In the genomic region with DNA sequence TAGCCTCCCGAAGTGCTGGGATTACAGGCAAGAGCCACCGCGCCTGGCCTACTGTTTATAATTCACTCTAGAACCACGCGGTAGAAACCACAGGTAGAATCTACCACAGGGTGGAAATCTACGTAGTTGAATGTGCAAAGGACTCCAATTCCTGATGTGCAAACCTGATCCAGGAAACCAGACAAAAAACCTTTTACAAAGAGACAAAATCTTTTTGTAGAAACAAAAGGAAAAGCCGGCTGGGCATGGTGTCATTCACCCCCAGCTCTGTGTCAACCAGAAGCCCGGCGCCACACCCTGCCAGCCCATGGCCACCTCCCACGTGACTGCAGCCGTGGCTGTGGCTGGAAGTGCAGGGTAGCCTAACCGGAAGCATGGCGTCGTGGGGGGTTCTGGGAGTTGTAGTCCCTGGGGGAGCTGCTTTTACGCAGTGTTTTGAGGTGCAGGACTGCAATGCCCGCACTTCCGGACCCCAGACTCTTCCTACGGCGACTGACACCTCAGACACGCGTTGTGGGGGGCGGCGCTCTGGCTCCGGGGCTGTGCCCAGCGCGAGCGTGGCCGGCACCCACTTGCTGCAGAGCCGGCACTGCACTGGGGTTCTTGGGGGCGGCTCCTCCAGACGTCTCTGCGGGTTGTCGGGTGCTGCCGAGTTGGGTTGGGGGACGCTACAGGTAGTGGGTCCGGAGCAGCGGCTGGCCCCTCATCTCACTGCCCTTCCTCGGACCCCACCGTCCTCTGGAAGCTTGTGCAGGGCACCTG, we compare ENCODE assay signal across 8 cellular contexts. TPM values are rescaled to one million over a fixed set of nuclear protein-coding genes. Genes with fewer than 3 reads are reported as not detected.
A peak's percentile ranks its signal among the peaks of the same experiment; 100 is the strongest.
DNase-seq lines count a peak whose midpoint lies in the region; ATAC-seq and TF ChIP-seq lines count a peak whose summit lies in the region.

No MANE protein-coding gene starts in this region.

- 0 to 2% (median 1%) methylated on average over 15 to 39 of the region's 39 CpGs for WGBS in heart left ventricle, 4 donors

- peaks cover 4% of the 10 kb centered on the region for H3K4me1 ChIP-seq in adipocyte (ENCODE audit: control insufficient read depth, insufficient read depth, low read length)
- peaks cover 0 to 17% (median 4%) of the 10 kb centered on the region in 12 donors for H3K4me1 ChIP-seq in heart left ventricle

- H3F3A ChIP-seq in SU-DHL-6 (ENCODE audit: insufficient read depth) = 0 out of 2 replicates have a peak, but pooled peaks cover 6% of the 10 kb centered on the region

- peak overlapping the region; percentile 90 for H3K4me3 Mint-ChIP-seq in type B pancreatic cell

- peak overlapping the region; percentile 97 for H2AFZ ChIP-seq in SU-DHL-6 (ENCODE audit: low read depth, low read length, severe bottlenecking)

- H3K27ac Mint-ChIP-seq in type B pancreatic cell = peak overlapping the region; percentile 83

- intact Hi-C loops in heart left ventricle (cut with DNase I) = no loop called here

- H3K27me3 ChIP-seq in SU-DHL-6 (ENCODE audit: low read length) (no peaks in the 10 kb centered on the region), adipocyte (replicated peaks; ENCODE audit: control insufficient read depth, insufficient read depth, low read length) (no peaks in the 10 kb centered on the region), heart left ventricle (no peaks in the 10 kb centered on the region)

- H3K9me2 ChIP-seq in SU-DHL-6 (replicated peaks; ENCODE audit: insufficient read depth, low read length) = no peaks in the 10 kb centered on the region

- H3K27ac ChIP-seq in SU-DHL-6 (ENCODE audit: low read depth, low read length) = peak overlapping the region; percentile 54
- H3K27ac ChIP-seq in heart left ventricle = peak overlapping the region in 11 of 12 donors; percentile 5 to 90 (median 71)

- H3K36me3 ChIP-seq in SU-DHL-6 (ENCODE audit: low read length) (no peaks in the 10 kb centered on the region), adipocyte (ENCODE audit: control insufficient read depth, insufficient read depth, low read length, severe bottlenecking) (no peaks in the 10 kb centered on the region), heart left ventricle (no peaks in the 10 kb centered on the region)

- peak; percentile 94 to 97 (median 95) for DNase-seq in NCI-H1417 (lab: John Stamatoyannopoulos, UW)
- peak; percentile 97 for DNase-seq in adipocyte (ENCODE audit: low read depth)
- DNase-seq in heart left ventricle = peak; percentile 95 to 98 (median 97)
- peak; percentile 95 for DNase-seq in pons (ENCODE audit: low spot score)
- DNase-seq in type B pancreatic cell (ENCODE audit: extremely low spot score, unreplicated experiment) = peak; percentile 91

- H4K20me1 ChIP-seq in SU-DHL-6 (ENCODE audit: low read depth, low read length) = no peaks in the 10 kb centered on the region

- H3K9me3 Mint-ChIP-seq in type B pancreatic cell = no peaks in the 10 kb centered on the region

- no peaks in the 10 kb centered on the region for H3K36me3 Mint-ChIP-seq in type B pancreatic cell

- H3K4me1 Mint-ChIP-seq in type B pancreatic cell (ENCODE audit: unreplicated experiment) = peaks cover 5% of the 10 kb centered on the region

- peak overlapping the region; percentile 67 for H3K4me2 ChIP-seq in SU-DHL-6 (ENCODE audit: low read depth, low read length, poor library complexity, severe bottlenecking)

- peak in 1 of 2 donors; percentile 55 for TF ChIP-seq POLR2A in heart left ventricle (IDR thresholded peaks at IDR 0.05)

- no peaks in the 10 kb centered on the region for H3K9me3 ChIP-seq in SU-DHL-6 (ENCODE audit: insufficient read depth, low read length)
- no peaks in the 10 kb centered on the region for H3K9me3 ChIP-seq in adipocyte (ENCODE audit: control insufficient read depth, low read length)
- H3K9me3 ChIP-seq in heart left ventricle = no peaks in the 10 kb centered on the region

- no peaks in the 10 kb centered on the region for H3K79me2 ChIP-seq in SU-DHL-6 (ENCODE audit: insufficient read depth, low read length)

- H3K9ac ChIP-seq in SU-DHL-6 (ENCODE audit: low read length) = peak overlapping the region; percentile 64
- peak overlapping the region; percentile 84 for H3K9ac ChIP-seq in adipocyte (ENCODE audit: low read length)

- peak; percentile 14; the same call in 1 of the 2 replicates for TF ChIP-seq CTCF in GM12874 (IDR thresholded peaks at IDR 0.05; ENCODE audit: insufficient read depth, low read depth, low read length)
- no peak for TF ChIP-seq CTCF in SU-DHL-6 (IDR thresholded peaks at IDR 0.05; ENCODE audit: insufficient read depth, low read length, poor library complexity, severe bottlenecking)
- peak in 4 of 12 donors; percentile 5 to 36 (median 25) for TF ChIP-seq CTCF in heart left ventricle (IDR thresholded peaks at IDR 0.05)
- TF ChIP-seq CTCF in type B pancreatic cell (conservative IDR thresholded peaks at IDR 0.05) = peak; percentile 56

- ATAC-seq in HG02763 (IDR thresholded peaks at IDR 0.05; ENCODE audit: unreplicated experiment) = peak; percentile 99
- peak; percentile 100 for ATAC-seq in heart left ventricle

- H3K4me3 ChIP-seq in SU-DHL-6 (ENCODE audit: insufficient read depth, low read length, poor library complexity, severe bottlenecking) = peak overlapping the region; percentile 65
- peak overlapping the region; percentile 88 for H3K4me3 ChIP-seq in adipocyte (ENCODE audit: low read length)
- H3K4me3 ChIP-seq in heart left ventricle = peak overlapping the region; percentile 47 to 84 (median 68)

- H3K27me3 Mint-ChIP-seq in type B pancreatic cell = no peaks in the 10 kb centered on the region

RNA-seq across cellular contexts. Expression of gene RNF216, which starts 41.5 kb away (rescaled TPM):
- total RNA-seq in heart left ventricle (10 to 100 TPM; 22.6 to 34.8 (median 26.6) TPM), type B pancreatic cell (ENCODE audit: low replicate concordance) (26.9 and 35.8 TPM in 2 replicates)
- polyA plus RNA-seq in heart left ventricle = 10 to 100 TPM; 20.5 TPM

RNA-seq across cellular contexts. Expression of gene OCM, which starts 57.7 kb away (rescaled TPM):
- total RNA-seq in heart left ventricle = not detected
- polyA plus RNA-seq in heart left ventricle = not detected
- total RNA-seq in type B pancreatic cell (ENCODE audit: low replicate concordance) = not detected in 2 replicates

Comparison
In these comparisons a context has a peak if more than half of its experiments do, and no peak if none do; other contexts are left out.
1. Peak in every context shown above with its lines: DNase-seq, ATAC-seq, H3K4me3 ChIP-seq and H3K27ac ChIP-seq.